In genomic region chr7:70015353-70015752, GRCh38 we compare ENCODE assay signal across 33 cellular contexts.
"Had no signal": no experiment of that assay in that cellular context is flagged by ENCODE, and none has a peak within 500 bp of the region (broad histone marks: within the 10 kb centered on the region; RNA-seq: fewer than 3 reads in every experiment).

No MANE protein-coding gene starts in this region.

- ATAC-seq: activated CD8-positive, alpha-beta memory T cell treated with anti-CD3 and anti-CD28 coated beads, Interleukin-2, amount 10 ng/mL, durations not matched to agents 7 days and 5 days had no signal

- H3K27ac ChIP-seq: brain microvascular endothelial cell, SK-N-MC, WERI-Rb-1 had no signal

- H3K4me3 ChIP-seq: MG63, SK-N-MC had no signal

- DNase-seq: activated CD4-positive, alpha-beta memory T cell treated with anti-CD3 and anti-CD28 coated beads, Interleukin-2, amount 10 ng/mL, durations not matched to agents 7 days and 5 days; activated CD4-positive, alpha-beta T cell treated with anti-CD3 and anti-CD28 coated beads for 1 hour; activated CD4-positive, alpha-beta T cell treated with anti-CD3 and anti-CD28 coated beads for 48 hours; activated CD4-positive, CD25-positive, alpha-beta regulatory T cell; activated CD8-positive, alpha-beta memory T cell treated with anti-CD3 and anti-CD28 coated beads for 24 hours; activated CD8-positive, alpha-beta memory T cell treated with anti-CD3 and anti-CD28 coated beads, Interleukin-2, amount 10 ng/mL, durations not matched to agents 7 days and 5 days; activated CD8-positive, alpha-beta memory T cell treated with anti-CD3 and anti-CD28 coated beads, Interleukin-2, amount 50 U/mL, for 48 hours; activated effector memory CD4-positive, alpha-beta T cell treated with Interleukin-2 at 50 U/mL for 16 hours; activated naive CD4-positive, alpha-beta T cell treated with anti-CD3 and anti-CD28 coated beads, Interleukin-2, amount 10 ng/mL, durations not matched to agents 7 days and 5 days; activated T-cell treated with anti-CD3 and anti-CD28 coated beads, Interleukin-2, amount 50 U/mL, for 48 hours; amniotic stem cell; aorta; brain microvascular endothelial cell; central memory CD4-positive, alpha-beta T cell; Kasumi-1; MG63; NCI-H1048; NCI-H1105 treated with DMSO at 0.1 percent for 48 hours; NCI-H1436; NCI-H1694; NCI-H1930; NCI-H2081 treated with DMSO at 0.1 percent for 48 hours; NCI-H226; NCI-H446 treated with DMSO at 0.1 percent for 48 hours; NCI-H524; NCI-H69; NCI-H82; NK-92 treated with Interleukin-12 subunit alpha and Interleukin-12 subunit beta, amount 100 ng/mL, for 24 hours; OCI-M1; Right ventricle myocardium superior; T1000; WERI-Rb-1 had no signal

- H3K27me3 ChIP-seq: brain microvascular endothelial cell, MG63 had no signal

- H3K36me3 ChIP-seq: brain microvascular endothelial cell, MG63, WERI-Rb-1 had no signal

- H3K9me3 ChIP-seq: MG63 had no signal
